18 cellular contexts compared by ENCODE assay signal in the genomic region with DNA sequence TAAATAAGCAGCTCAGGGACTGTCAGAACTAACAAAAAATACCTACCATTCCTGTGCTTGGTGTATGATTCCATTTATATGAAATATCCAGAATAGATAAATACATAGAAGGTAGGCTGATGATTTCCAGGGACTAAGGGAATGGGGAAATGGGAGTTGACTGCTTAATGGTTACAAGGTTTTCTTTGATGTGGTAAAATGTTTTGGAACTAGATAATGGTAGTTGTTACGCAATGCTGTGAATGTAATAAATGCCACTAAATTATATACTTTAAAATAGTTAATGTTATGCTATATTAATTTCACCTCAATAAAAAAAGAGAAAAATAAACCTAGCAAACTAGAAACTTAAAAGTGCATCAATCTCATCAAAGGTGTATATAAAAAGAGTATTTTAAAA. TPM values are rescaled to one million over a fixed set of nuclear protein-coding genes. Genes with fewer than 3 reads are reported as not detected.
A peak's percentile ranks its signal among the peaks of the same experiment; 100 is the strongest.
DNase-seq lines count a peak whose midpoint lies in the region; ATAC-seq, FAIRE-seq and TF ChIP-seq lines count a peak whose summit lies in the region.
"Had no signal": no experiment of that assay in that cellular context is flagged by ENCODE, and none has a peak within 500 bp of the region (broad histone marks: within the 10 kb centered on the region; RNA-seq: fewer than 3 reads in every experiment).

No MANE protein-coding gene starts in this region.

- FAIRE-seq in A204.1 (lab: Jason Lieb, UNC) (peak; percentile 14), K562 (lab: Jason Lieb, UNC) (peak; percentile 48)

- H3K4me3 ChIP-seq in K562 = no peak overlapping the region
- no peak overlapping the region for H3K4me3 ChIP-seq in fibroblast of the aortic adventitia (ENCODE audit: low read depth, low read length)
- H3K4me3 ChIP-seq in uterus = no peak overlapping the region
- H3K4me3 ChIP-seq: GM23338, PC-9 had no signal

- DNase-seq in M059J (ENCODE audit: low read depth) (peak; percentile 6), K562 (ENCODE audit: extremely low read depth in 1 of 4, low spot score in 3 of 4) (no peak), fibroblast of the aortic adventitia (ENCODE audit: low read depth) (peak; percentile 30), uterus (no peak), anterior cingulate cortex (lab: John Stamatoyannopoulos, UW) (no peak), caudate nucleus (lab: John Stamatoyannopoulos, UW) (no peak)
- DNase-seq: GDM1, KG1, NCI-H1417, NCI-H1694 treated with DMSO at 0.1 percent for 48 hours, NCI-H446 treated with DMSO at 0.1 percent for 48 hours, NCI-H526 treated with DMSO at 0.1 percent for 48 hours, PC-9, SHP77 treated with DMSO at 0.1 percent for 48 hours, SK-N-SH had no signal

- H4K20me1 ChIP-seq in K562 (replicated peaks; ENCODE audit: control insufficient read depth, insufficient read depth, low read length) = no peaks in the 10 kb centered on the region

- no peak overlapping the region for H2AFZ ChIP-seq in K562 (ENCODE audit: low read depth, low read length)
- H2AFZ ChIP-seq: GM23338, PC-9 had no signal

- CTCF ChIA-PET in K562 (lab: Yijun Ruan, JAX; ENCODE audit: low intra/inter-chr PET ratio) = no interaction called here

- TF ChIP-seq RAD21 in K562 (CRISPR knock-in tag; conservative IDR thresholded peaks at IDR 0.05 in 1 of 2, IDR thresholded peaks at IDR 0.05 in 1 of 2) = no peak

- TF ChIP-seq CTCF in K562 (IDR thresholded peaks at IDR 0.05 in 2 of 3, conservative IDR thresholded peaks at IDR 0.05 in 1 of 3; ENCODE audit: insufficient read depth in 2 of 3, low read depth in 1 of 3, low read length in 3 of 3) (no peak), fibroblast of the aortic adventitia (IDR thresholded peaks at IDR 0.05; ENCODE audit: insufficient read depth, low read length) (no peak), uterus (IDR thresholded peaks at IDR 0.05) (no peak)

- POLR2A ChIA-PET in K562 (lab: Yijun Ruan, JAX) = no interaction called here

- H3K4me2 ChIP-seq in K562 (ENCODE audit: insufficient read depth, low read length) = no peak overlapping the region
- H3K4me2 ChIP-seq: GM23338, PC-9, SK-N-SH had no signal

- intact Hi-C loops in K562 (cut with micrococcal nuclease) (no loop called here), uterus (cut with DNase I; ENCODE audit: low total_unique reads) (no loop called here)

- TF ChIP-seq POLR2A in K562 (conservative IDR thresholded peaks at IDR 0.05) (no peak), uterus (IDR thresholded peaks at IDR 0.05) (no peak)

- WGBS in K562 (ENCODE audit: insufficient coverage, low coverage, missing lambda C conversion rate) = 94% methylated on average over 1 of the region's 1 CpG

- H3K9ac ChIP-seq in K562 (ENCODE audit: insufficient read depth in 1 of 2, low read depth in 2 of 2, low read length in 2 of 2) = no peak overlapping the region
- H3K9ac ChIP-seq: SK-N-SH had no signal

- no peaks in the 10 kb centered on the region for H3K27me3 ChIP-seq in K562 (ENCODE audit: control insufficient read depth in 2 of 2, insufficient read depth in 2 of 2, low read length in 2 of 2)
- H3K27me3 ChIP-seq in uterus = no peaks in the 10 kb centered on the region

- TF ChIP-seq EP300 in K562 (IDR thresholded peaks at IDR 0.05; ENCODE audit: low read length) = no peak

- H3K9me1 ChIP-seq in K562 (ENCODE audit: control insufficient read depth, insufficient read depth, low read length) = no peaks in the 10 kb centered on the region

- H3K9me3 ChIP-seq in K562 (replicated peaks; ENCODE audit: control insufficient read depth, insufficient read depth, low read depth, low read length) (peaks cover 13% of the 10 kb centered on the region), uterus (peaks cover 0 to 12% of the 10 kb centered on the region in 2 donors)

- no peak for ATAC-seq in K562
- ATAC-seq: GM23338 had no signal

- H3K79me2 ChIP-seq in K562 (ENCODE audit: control insufficient read depth, insufficient read depth, low read length) = peaks cover 11% of the 10 kb centered on the region; the same call in 2 of the 3 replicates

- H3K36me3 ChIP-seq in K562 (ENCODE audit: control insufficient read depth, insufficient read depth, low read length) = no peaks in the 10 kb centered on the region
- H3K36me3 ChIP-seq in uterus = no peaks in the 10 kb centered on the region

- in situ Hi-C loops in K562 (cut with MboI) = no loop called here

- no TSS peak for BruUV-seq in K562 (replicated peaks; lab: Mats Ljungman, UMichigan)

- H3K27ac ChIP-seq in K562 (ENCODE audit: extremely low read depth, low read depth, low read length) = no peak overlapping the region
- H3K27ac ChIP-seq in uterus = no peak overlapping the region
- H3K27ac ChIP-seq in caudate nucleus (ENCODE audit: low read depth, low read length) = no peak overlapping the region
- H3K27ac ChIP-seq: PC-9, RWPE1 had no signal

- H3K4me1 ChIP-seq in K562 (replicated peaks in 1 of 2; ENCODE audit: control insufficient read depth in 2 of 2, insufficient read depth in 2 of 2, low read length in 2 of 2) (no peaks in the 10 kb centered on the region), uterus (no peaks in the 10 kb centered on the region)

TF ChIP-seq in K562, 482 proteins besides CTCF, POLR2A, EP300 and RAD21 (continues in another document):
- TF ChIP-seq CEBPB (tag; IDR thresholded peaks at IDR 0.05) (peak; percentile 91), STAG1 (CRISPR knock-in tag; IDR thresholded peaks at IDR 0.05; ENCODE audit: borderline replicate concordance) (no peak), LEF1 (IDR thresholded peaks at IDR 0.05) (peak; percentile 71; the same call in 1 of the 2 replicates), MAFG (tag; conservative IDR thresholded peaks at IDR 0.05) (no peak), IRF2 (CRISPR knock-in tag; IDR thresholded peaks at IDR 0.05) (no peak), ZFPM2 (CRISPR knock-in tag; IDR thresholded peaks at IDR 0.05) (no peak), PTBP1 (IDR thresholded peaks at IDR 0.05; ENCODE audit: low read depth, low read length) (no peak), CEBPG (CRISPR knock-in tag; IDR thresholded peaks at IDR 0.05) (no peak), CEBPG (tag; conservative IDR thresholded peaks at IDR 0.05 in 1 of 2, IDR thresholded peaks at IDR 0.05 in 1 of 2) (peak; percentile 68 to 85), ZNF830 (CRISPR knock-in tag; IDR thresholded peaks at IDR 0.05) (no peak)
- TF ChIP-seq, protein P1, sequence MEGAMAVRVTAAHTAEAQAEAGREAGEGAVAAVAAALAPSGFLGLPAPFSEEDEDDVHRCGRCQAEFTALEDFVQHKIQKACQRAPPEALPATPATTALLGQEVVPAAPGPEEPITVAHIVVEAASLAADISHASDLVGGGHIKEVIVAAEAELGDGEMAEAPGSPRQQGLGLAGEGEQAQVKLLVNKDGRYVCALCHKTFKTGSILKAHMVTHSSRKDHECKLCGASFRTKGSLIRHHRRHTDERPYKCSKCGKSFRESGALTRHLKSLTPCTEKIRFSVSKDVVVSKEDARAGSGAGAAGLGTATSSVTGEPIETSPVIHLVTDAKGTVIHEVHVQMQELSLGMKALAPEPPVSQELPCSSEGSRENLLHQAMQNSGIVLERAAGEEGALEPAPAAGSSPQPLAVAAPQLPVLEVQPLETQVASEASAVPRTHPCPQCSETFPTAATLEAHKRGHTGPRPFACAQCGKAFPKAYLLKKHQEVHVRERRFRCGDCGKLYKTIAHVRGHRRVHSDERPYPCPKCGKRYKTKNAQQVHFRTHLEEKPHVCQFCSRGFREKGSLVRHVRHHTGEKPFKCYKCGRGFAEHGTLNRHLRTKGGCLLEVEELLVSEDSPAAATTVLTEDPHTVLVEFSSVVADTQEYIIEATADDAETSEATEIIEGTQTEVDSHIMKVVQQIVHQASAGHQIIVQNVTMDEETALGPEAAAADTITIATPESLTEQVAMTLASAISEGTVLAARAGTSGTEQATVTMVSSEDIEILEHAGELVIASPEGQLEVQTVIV (CRISPR knock-in tag; IDR thresholded peaks at IDR 0.05; ENCODE audit: borderline replicate concordance) = no peak
- TF ChIP-seq, protein P2, sequence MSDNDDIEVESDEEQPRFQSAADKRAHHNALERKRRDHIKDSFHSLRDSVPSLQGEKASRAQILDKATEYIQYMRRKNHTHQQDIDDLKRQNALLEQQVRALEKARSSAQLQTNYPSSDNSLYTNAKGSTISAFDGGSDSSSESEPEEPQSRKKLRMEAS (CRISPR knock-in tag; IDR thresholded peaks at IDR 0.05) = no peak

RNA-seq across cellular contexts. Expression of a gene that starts 41.1 kb away (rescaled TPM):
- 3.2 and 6.6 TPM in 2 replicates for total RNA-seq in M059J (2014; rRNA removed; shearing (Covaris generic))
- 77.1 and 210 TPM in 2 replicates for total RNA-seq in K562 (2011; cell fraction: chromatin; rRNA removed; ENCODE audit: low replicate concordance)
- total RNA-seq in K562 (2011; cell fraction: nucleolus; rRNA removed) = 33.5 and 39.5 TPM in 2 replicates
- total RNA-seq in K562 (2011; cell fraction: nucleoplasm; rRNA removed) = 76.4 and 106 TPM in 2 replicates
- total RNA-seq in K562 (2014; rRNA removed) (18.3 and 21.8 TPM in 2 replicates), K562 (2014; rRNA removed; fragmentation: Illumina TruSeq; extraction: Trizol) (40.5 and 43.1 TPM in 2 replicates), K562 (2015; rRNA removed; fragmentation: Illumina TruSeq; extraction: Trizol) (33.2 and 36.0 TPM in 2 replicates), K562 (2021) (21.7 and 25.0 TPM in 2 replicates), fibroblast of the aortic adventitia (ENCODE audit: low replicate concordance) (15.8 and 35.3 TPM in 2 replicates), uterus (10 to 100 TPM; 14.7 to 40.7 (median 33.2) TPM)
- polyA plus RNA-seq in K562 (2011; rRNA removed) (23.3 and 31.3 TPM in 2 replicates), K562 (2014; fragmentation: Illumina TruSeq; extraction: Trizol) (25.9 and 34.0 TPM in 2 replicates), K562 (2014; fragmentation: Nextera tagmentation; extraction: Ambion mirVana) (1 to 10 TPM; 5.3 to 6.8 TPM), K562 (2014; rRNA removed) (26.3 and 35.3 TPM in 2 replicates)
- polyA plus RNA-seq in K562 (2011; cell fraction: cytosol; rRNA removed) = 4.2 and 5.7 TPM in 2 replicates
- 40.3 and 67.7 TPM in 2 replicates for polyA plus RNA-seq in K562 (2011; cell fraction: nucleus; rRNA removed)
- 10.4 and 12.2 TPM in 2 replicates for polyA plus RNA-seq in K562 (2012)
- 36.0 and 47.7 TPM in 2 replicates for polyA minus RNA-seq in K562 (2011; rRNA and poly(A)+ RNA removed)
- polyA minus RNA-seq in K562 (2011; cell fraction: cytosol; rRNA and poly(A)+ RNA removed) = 9.1 and 10.1 TPM in 2 replicates
- polyA minus RNA-seq in K562 (2011; cell fraction: nucleus; rRNA and poly(A)+ RNA removed) = 59.0 and 84.1 TPM in 2 replicates

Comparison
In these comparisons a context has a peak if more than half of its experiments do, and no peak if none do; other contexts are left out.
1. DNase-seq: peak in M059J (single experiment) and fibroblast of the aortic adventitia (single experiment); none in K562 (0 of 4), uterus (0 of 2), anterior cingulate cortex (0 of 58) and caudate nucleus (0 of 61).